ENCODE assay signal across 1 cellular context in the genomic region with DNA sequence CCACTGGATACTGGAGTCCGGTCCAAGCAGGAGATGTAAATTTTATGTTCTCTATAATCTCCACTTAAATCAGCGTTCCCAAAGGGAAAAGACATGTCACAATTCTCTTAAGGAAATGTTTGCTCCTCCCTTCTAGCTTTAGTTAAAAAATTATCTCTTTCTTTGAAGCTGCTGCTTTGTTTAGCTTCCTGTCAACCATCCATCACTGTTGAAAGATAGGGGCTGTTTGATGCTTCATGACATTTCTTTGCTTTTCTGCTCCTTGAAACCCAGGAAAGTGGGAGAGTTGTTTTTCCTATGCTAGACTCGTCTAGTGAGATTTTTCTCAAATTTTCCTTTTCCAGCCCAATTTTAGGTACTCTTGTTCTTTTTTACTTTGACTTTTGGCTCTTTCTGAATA.
TF ChIP-seq lines count a peak whose summit lies in the region.

No MANE protein-coding gene starts in this region.

TF ChIP-seq in K562, 482 proteins besides CTCF, POLR2A, EP300 and RAD21:
- TF ChIP-seq SOX6 (IDR thresholded peaks at IDR 0.05) (0 out of 2 replicates have a peak, but pooled peaks have one; percentile 18), DPF2 (IDR thresholded peaks at IDR 0.05) (peak; percentile 53; the same call in 1 of the 2 replicates), SIN3B (IDR thresholded peaks at IDR 0.05; ENCODE audit: low read depth) (no peak), ARID1B (IDR thresholded peaks at IDR 0.05) (peak; percentile 55), RCOR1 (IDR thresholded peaks at IDR 0.05; ENCODE audit: borderline replicate concordance in 1 of 2, low read depth in 2 of 2, low read length in 2 of 2) (peak in 1 of 2 experiments; percentile 24; a peak in 1 of 4 replicates), MEIS2 (IDR thresholded peaks at IDR 0.05; ENCODE audit: partially characterized antibody) (peak; percentile 94), BRF1 (IDR thresholded peaks at IDR 0.05; ENCODE audit: borderline replicate concordance, extremely low read depth, insufficient read length) (no peak), TCF3 (CRISPR knock-in tag; IDR thresholded peaks at IDR 0.05) (peak; percentile 36; the same call in 1 of the 2 replicates), SREBF1 (IDR thresholded peaks at IDR 0.05; ENCODE audit: borderline replicate concordance, low read depth, low read length) (no peak), CBFA2T3 (IDR thresholded peaks at IDR 0.05) (peak; percentile 29; the same call in 1 of the 2 replicates), HDAC8 (tag; IDR thresholded peaks at IDR 0.05) (no peak), NELFE (IDR thresholded peaks at IDR 0.05; ENCODE audit: insufficient read depth, insufficient read length) (no peak)
- TF ChIP-seq, protein P1, sequence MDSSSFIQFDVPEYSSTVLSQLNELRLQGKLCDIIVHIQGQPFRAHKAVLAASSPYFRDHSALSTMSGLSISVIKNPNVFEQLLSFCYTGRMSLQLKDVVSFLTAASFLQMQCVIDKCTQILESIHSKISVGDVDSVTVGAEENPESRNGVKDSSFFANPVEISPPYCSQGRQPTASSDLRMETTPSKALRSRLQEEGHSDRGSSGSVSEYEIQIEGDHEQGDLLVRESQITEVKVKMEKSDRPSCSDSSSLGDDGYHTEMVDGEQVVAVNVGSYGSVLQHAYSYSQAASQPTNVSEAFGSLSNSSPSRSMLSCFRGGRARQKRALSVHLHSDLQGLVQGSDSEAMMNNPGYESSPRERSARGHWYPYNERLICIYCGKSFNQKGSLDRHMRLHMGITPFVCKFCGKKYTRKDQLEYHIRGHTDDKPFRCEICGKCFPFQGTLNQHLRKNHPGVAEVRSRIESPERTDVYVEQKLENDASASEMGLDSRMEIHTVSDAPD (CRISPR knock-in tag; IDR thresholded peaks at IDR 0.05): no peak
- TF ChIP-seq, protein P2, sequence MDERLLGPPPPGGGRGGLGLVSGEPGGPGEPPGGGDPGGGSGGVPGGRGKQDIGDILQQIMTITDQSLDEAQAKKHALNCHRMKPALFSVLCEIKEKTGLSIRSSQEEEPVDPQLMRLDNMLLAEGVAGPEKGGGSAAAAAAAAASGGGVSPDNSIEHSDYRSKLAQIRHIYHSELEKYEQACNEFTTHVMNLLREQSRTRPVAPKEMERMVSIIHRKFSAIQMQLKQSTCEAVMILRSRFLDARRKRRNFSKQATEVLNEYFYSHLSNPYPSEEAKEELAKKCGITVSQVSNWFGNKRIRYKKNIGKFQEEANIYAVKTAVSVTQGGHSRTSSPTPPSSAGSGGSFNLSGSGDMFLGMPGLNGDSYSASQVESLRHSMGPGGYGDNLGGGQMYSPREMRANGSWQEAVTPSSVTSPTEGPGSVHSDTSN (CRISPR knock-in tag; IDR thresholded peaks at IDR 0.05; ENCODE audit: low read depth): no peak
- TF ChIP-seq, protein P2 (tag; conservative IDR thresholded peaks at IDR 0.05; ENCODE audit: low read depth): peak; percentile 79
- TF ChIP-seq, protein P3, sequence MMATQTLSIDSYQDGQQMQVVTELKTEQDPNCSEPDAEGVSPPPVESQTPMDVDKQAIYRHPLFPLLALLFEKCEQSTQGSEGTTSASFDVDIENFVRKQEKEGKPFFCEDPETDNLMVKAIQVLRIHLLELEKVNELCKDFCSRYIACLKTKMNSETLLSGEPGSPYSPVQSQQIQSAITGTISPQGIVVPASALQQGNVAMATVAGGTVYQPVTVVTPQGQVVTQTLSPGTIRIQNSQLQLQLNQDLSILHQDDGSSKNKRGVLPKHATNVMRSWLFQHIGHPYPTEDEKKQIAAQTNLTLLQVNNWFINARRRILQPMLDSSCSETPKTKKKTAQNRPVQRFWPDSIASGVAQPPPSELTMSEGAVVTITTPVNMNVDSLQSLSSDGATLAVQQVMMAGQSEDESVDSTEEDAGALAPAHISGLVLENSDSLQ (IDR thresholded peaks at IDR 0.05): peak; percentile 86
